ENCODE assay signal across 8 cellular contexts in genomic region chr14:36941783-36942521, GRCh38.
A peak's percentile ranks its signal among the peaks of the same experiment; 100 is the strongest.
DNase-seq lines count a peak whose midpoint lies in the region; ATAC-seq, FAIRE-seq and TF ChIP-seq lines count a peak whose summit lies in the region.

No MANE protein-coding gene starts in this region.

- H3K27me3 Mint-ChIP-seq in stimulated activated memory B cell treated with anti-CD40 and anti-IgM and Interleukin-4, amounts not matched to agents 10 μg/mL and 1 μg/mL and 100 μg/mL, for 72 hours = no peaks in the 10 kb centered on the region

- peaks cover 53% of the 10 kb centered on the region for H3K27me3 ChIP-seq in left ventricle myocardium inferior (ENCODE audit: low read depth)

- no peaks in the 10 kb centered on the region for H3K9me3 ChIP-seq in left ventricle myocardium inferior (replicated peaks)

- no peak overlapping the region for H3K4me3 ChIP-seq in left ventricle myocardium inferior
- H3K4me3 ChIP-seq in retinal pigment epithelial cell (ENCODE audit: low read length) = no peak overlapping the region

- ATAC-seq in HG02610 (IDR thresholded peaks at IDR 0.05; ENCODE audit: unreplicated experiment) = peak; percentile 89
- no peak for ATAC-seq in stimulated activated memory B cell treated with anti-CD40 and anti-IgM and Interleukin-4, amounts not matched to agents 10 μg/mL and 1 μg/mL and 100 μg/mL, for 72 hours

- DNase-seq in GM12891 (ENCODE audit: insufficient read length, low spot score) (no peak), NAMALWA (ENCODE audit: low spot score) (peak; percentile 45), SHP77 (lab: John Stamatoyannopoulos, UW) (peak; percentile 76 to 84), amniotic stem cell (lab: John Stamatoyannopoulos, UW) (peak; percentile 26), left ventricle myocardium inferior (peak; percentile 66), retinal pigment epithelial cell (ENCODE audit: low read depth) (peak; percentile 17)

- no peaks in the 10 kb centered on the region for H3K36me3 ChIP-seq in left ventricle myocardium inferior

- no peak overlapping the region for H3K27ac ChIP-seq in left ventricle myocardium inferior (replicated peaks)

- intact Hi-C loops in left ventricle myocardium inferior (cut with micrococcal nuclease) = no loop called here

- no peak overlapping the region for H3K27ac Mint-ChIP-seq in stimulated activated memory B cell treated with anti-CD40 and anti-IgM and Interleukin-4, amounts not matched to agents 10 μg/mL and 1 μg/mL and 100 μg/mL, for 72 hours

- FAIRE-seq in GM12891 (lab: Jason Lieb, UNC) = peak; percentile 76

- no peak overlapping the region for H3K4me3 Mint-ChIP-seq in stimulated activated memory B cell treated with anti-CD40 and anti-IgM and Interleukin-4, amounts not matched to agents 10 μg/mL and 1 μg/mL and 100 μg/mL, for 72 hours

- no peak for TF ChIP-seq POLR2A in GM12891 (IDR thresholded peaks at IDR 0.05; ENCODE audit: low read depth, low read length)

- peak; percentile 96 for TF ChIP-seq CTCF in left ventricle myocardium inferior (IDR thresholded peaks at IDR 0.05; ENCODE audit: borderline replicate concordance)
- TF ChIP-seq CTCF in retinal pigment epithelial cell (conservative IDR thresholded peaks at IDR 0.05; ENCODE audit: low read depth, low read length) = peak; percentile 99

- no peaks in the 10 kb centered on the region for H3K4me1 Mint-ChIP-seq in stimulated activated memory B cell treated with anti-CD40 and anti-IgM and Interleukin-4, amounts not matched to agents 10 μg/mL and 1 μg/mL and 100 μg/mL, for 72 hours

- H3K36me3 Mint-ChIP-seq in stimulated activated memory B cell treated with anti-CD40 and anti-IgM and Interleukin-4, amounts not matched to agents 10 μg/mL and 1 μg/mL and 100 μg/mL, for 72 hours = no peaks in the 10 kb centered on the region

- H3K9me3 Mint-ChIP-seq in stimulated activated memory B cell treated with anti-CD40 and anti-IgM and Interleukin-4, amounts not matched to agents 10 μg/mL and 1 μg/mL and 100 μg/mL, for 72 hours = peaks cover 4% of the 10 kb centered on the region

- H3K4me1 ChIP-seq in left ventricle myocardium inferior = no peaks in the 10 kb centered on the region

TF ChIP-seq in GM12891, 5 proteins besides CTCF, POLR2A, EP300 and RAD21:
- no peak for TF ChIP-seq POLR2AphosphoS5 (IDR thresholded peaks at IDR 0.05; ENCODE audit: low read depth, low read length)
- no peak for TF ChIP-seq PAX5 (IDR thresholded peaks at IDR 0.05; ENCODE audit: insufficient read depth, low read length, severe bottlenecking)
- no peak for TF ChIP-seq TAF1 (IDR thresholded peaks at IDR 0.05; ENCODE audit: low read depth, low read length)
- TF ChIP-seq SPI1 (IDR thresholded peaks at IDR 0.05; ENCODE audit: low read depth, low read length) = no peak
- TF ChIP-seq POU2F2 (IDR thresholded peaks at IDR 0.05; ENCODE audit: low read depth, low read length) = no peak
